Comparison of ENCODE assay signal across 13 cellular contexts in genomic region chr9:124262596-124263045, GRCh38. TPM values are rescaled to one million over a fixed set of nuclear protein-coding genes. Genes with fewer than 3 reads are reported as not detected.
DNase-seq lines count a peak whose midpoint lies in the region; ATAC-seq, FAIRE-seq and TF ChIP-seq lines count a peak whose summit lies in the region.
"Had no signal": no experiment of that assay in that cellular context is flagged by ENCODE, and none has a peak within 500 bp of the region (broad histone marks: within the 10 kb centered on the region; RNA-seq: fewer than 3 reads in every experiment).

No MANE protein-coding gene starts in this region.

- H3K9me3 Mint-ChIP-seq in dendritic cell treated with granulocyte-macrophage colony-stimulating factor and Interleukin-4, amounts not matched to agents 40 ng/mL and 50 ng/mL, for 4 days, result no peaks in the 10 kb centered on the region

- H3K4me2 ChIP-seq in IMR-90 (ENCODE audit: low read depth, low read length) (peak overlapping the region; percentile 54), neuronal stem cell (ENCODE audit: insufficient read depth, low read length, poor library complexity, severe bottlenecking) (peak overlapping the region; percentile 38)

- TF ChIP-seq CTCF in IMR-90 (conservative IDR thresholded peaks at IDR 0.05; ENCODE audit: low read depth, low read length), result no peak

- intact Hi-C loops in IMR-90 (cut with micrococcal nuclease), result loop anchor here (2.0 to 5.0 kb wide), 2 partner anchors 136 to 330 kb away; no protein-coding TSS in a partner anchor
- intact Hi-C loops in dendritic cell treated with granulocyte-macrophage colony-stimulating factor and Interleukin-4, amounts not matched to agents 40 ng/mL and 50 ng/mL, for 4 days (cut with micrococcal nuclease), result loop anchor here (5.0 kb wide), 1 partner anchor 135 kb away; no protein-coding TSS in a partner anchor

- peak overlapping the region; percentile 54; the same call in 1 of the 2 replicates for H2BK20ac ChIP-seq in IMR-90 (ENCODE audit: low read depth, low read length)

- no peaks in the 10 kb centered on the region for H3K27me3 Mint-ChIP-seq in dendritic cell treated with granulocyte-macrophage colony-stimulating factor and Interleukin-4, amounts not matched to agents 40 ng/mL and 50 ng/mL, for 4 days

- H2BK12ac ChIP-seq in neuronal stem cell (ENCODE audit: low read length), result no peak overlapping the region

- TF ChIP-seq RAD21 in IMR-90 (IDR thresholded peaks at IDR 0.05; ENCODE audit: low read length), result no peak

- H3K18ac ChIP-seq in IMR-90 (ENCODE audit: low read depth, low read length) (peak overlapping the region; percentile 59), neuronal stem cell (ENCODE audit: low read length) (peak overlapping the region; percentile 69)

- no peaks in the 10 kb centered on the region for H3K27me3 ChIP-seq in ACC112 (ENCODE audit: insufficient read depth, low read length)
- H3K27me3 ChIP-seq in IMR-90 (ENCODE audit: control insufficient read depth, insufficient read depth, low read length), result no peaks in the 10 kb centered on the region
- H3K27me3 ChIP-seq in neuronal stem cell (ENCODE audit: control insufficient read depth in 3 of 3, insufficient read depth in 3 of 3, low read depth in 1 of 3, low read length in 3 of 3), result no peaks in the 10 kb centered on the region

- H4K8ac ChIP-seq in IMR-90 (ENCODE audit: low read depth in 2 of 2, low read length in 2 of 2), result peak overlapping the region; percentile 41 to 87; a peak in 3 of 4 replicates
- no peak overlapping the region for H4K8ac ChIP-seq in neuronal stem cell (ENCODE audit: low read depth, low read length)

- H3K4me1 Mint-ChIP-seq in dendritic cell treated with granulocyte-macrophage colony-stimulating factor and Interleukin-4, amounts not matched to agents 40 ng/mL and 50 ng/mL, for 4 days (ENCODE audit: low read depth), result peaks cover 81% of the 10 kb centered on the region

- no peak for TF ChIP-seq POLR2A in IMR-90 (IDR thresholded peaks at IDR 0.05; ENCODE audit: low read depth, low read length)

- POLR2A ChIA-PET in IMR-90 (lab: Charles Lee; ENCODE audit: unreplicated experiment), result interaction anchor here (0.6 to 0.7 kb wide), 2 partner anchors 14 to 17 kb away, joined by 3 read pairs; no protein-coding TSS in a partner anchor

- H2AFZ ChIP-seq in ACC112 (ENCODE audit: low read length, unreplicated experiment) (no peak overlapping the region), IMR-90 (replicated peaks; ENCODE audit: low read length, poor library complexity) (no peak overlapping the region), neuronal stem cell (ENCODE audit: low read length) (no peak overlapping the region)

- peak overlapping the region; percentile 88 for H4K91ac ChIP-seq in IMR-90 (ENCODE audit: insufficient read depth, low read depth, low read length)
- H4K91ac ChIP-seq in neuronal stem cell (ENCODE audit: low read depth, low read length, poor library complexity), result no peak overlapping the region

- 0 out of 3 replicates have a peak overlapping the region, but pooled peaks have one; percentile 35 for H2BK15ac ChIP-seq in IMR-90 (ENCODE audit: low read depth, low read length)
- no peak overlapping the region for H2BK15ac ChIP-seq in neuronal stem cell (ENCODE audit: low read length)

- H3K23ac ChIP-seq in IMR-90 (ENCODE audit: low read depth, low read length), result peak overlapping the region; percentile 92
- no peak overlapping the region for H3K23ac ChIP-seq in neuronal stem cell (ENCODE audit: low read depth, low read length, poor library complexity)

- H3K36me3 ChIP-seq in ACC112 (ENCODE audit: insufficient read depth, low read length), result no peaks in the 10 kb centered on the region; the same call in 1 of the 2 replicates
- H3K36me3 ChIP-seq in IMR-90 (ENCODE audit: control insufficient read depth, insufficient read depth, low read length), result peaks cover 20% of the 10 kb centered on the region
- peaks cover 1 to 27% of the 10 kb centered on the region in 2 donors for H3K36me3 ChIP-seq in neuronal stem cell (replicated peaks in 1 of 2; ENCODE audit: control insufficient read depth in 2 of 2, insufficient read depth in 2 of 2, low read length in 2 of 2)

- H2AK9ac ChIP-seq in IMR-90 (replicated peaks; ENCODE audit: low read depth, low read length, poor library complexity), result peak overlapping the region; percentile 88

- H3K79me2 ChIP-seq in ACC112 (ENCODE audit: control insufficient read depth, insufficient read depth, low read length, unreplicated experiment), result peaks cover 95% of the 10 kb centered on the region

- H2AK5ac ChIP-seq in IMR-90 (ENCODE audit: low read depth, low read length), result peak overlapping the region; percentile 65
- H2AK5ac ChIP-seq in neuronal stem cell (ENCODE audit: low read depth, low read length), result no peak overlapping the region

- H3K36me3 Mint-ChIP-seq in dendritic cell treated with granulocyte-macrophage colony-stimulating factor and Interleukin-4, amounts not matched to agents 40 ng/mL and 50 ng/mL, for 4 days (ENCODE audit: low read depth), result peaks cover 75% of the 10 kb centered on the region

- dilution Hi-C loops in IMR-90 (cut with HindIII; ENCODE audit: low sequenced_read_pairs, unreplicated experiment), result no loop called here

- peak overlapping the region; percentile 90 for H3K27ac Mint-ChIP-seq in dendritic cell treated with granulocyte-macrophage colony-stimulating factor and Interleukin-4, amounts not matched to agents 40 ng/mL and 50 ng/mL, for 4 days

- H3K9me3 ChIP-seq in IMR-90 (ENCODE audit: control insufficient read depth, insufficient read depth, low read length) (no peaks in the 10 kb centered on the region), neuronal stem cell (replicated peaks in 1 of 2; ENCODE audit: control insufficient read depth in 2 of 2, insufficient read depth in 1 of 2, low read depth in 1 of 2, low read length in 2 of 2) (no peaks in the 10 kb centered on the region)

- peak overlapping the region; percentile 43 for H3K9ac ChIP-seq in IMR-90 (ENCODE audit: low read depth, low read length)
- H3K9ac ChIP-seq in neuronal stem cell (ENCODE audit: low read depth, low read length, poor library complexity), result no peak overlapping the region

- H3K79me1 ChIP-seq in IMR-90 (ENCODE audit: low read depth in 1 of 2, low read length in 2 of 2), result peaks cover 3 to 61% of the 10 kb centered on the region in 2 experiments; a peak in 3 of 4 replicates
- H3K79me1 ChIP-seq in neuronal stem cell (ENCODE audit: low read depth, low read length), result peaks cover 29% of the 10 kb centered on the region

- H2BK120ac ChIP-seq in IMR-90 (ENCODE audit: low read depth, low read length) (peak overlapping the region; percentile 91), neuronal stem cell (ENCODE audit: low read depth, low read length) (no peak overlapping the region)

- CTCF ChIA-PET in IMR-90 (lab: Yijun Ruan, JAX), result interaction anchor here (0.5 kb wide), 1 partner anchor 128 kb away, joined by 3 read pairs; no protein-coding TSS in a partner anchor

- H3K14ac ChIP-seq in IMR-90 (replicated peaks; ENCODE audit: low read depth, low read length) (peak overlapping the region; percentile 96), neuronal stem cell (ENCODE audit: low read length) (no peak overlapping the region)

- peaks cover 72% of the 10 kb centered on the region for H4K20me1 ChIP-seq in IMR-90 (ENCODE audit: insufficient read depth, low read length)

- 31% methylated on average over 7 of the region's 9 CpGs; no CpG with 5 or more reads in 1 of the 2 experiments for WGBS in IMR-90 (ENCODE audit: extremely low coverage in 2 of 2, insufficient read length in 1 of 2), 2 experiments
- no CpG with 5 or more reads among the region's 9 CpGs for WGBS in neuronal stem cell (ENCODE audit: extremely low coverage in 2 of 2, insufficient read length in 2 of 2, insufficient replicate concordance in 1 of 2), 2 donors

- peak; percentile 67 for DNase-seq in IMR-90
- peak; percentile 77 for DNase-seq in neuronal stem cell (ENCODE audit: low spot score)
- no peak for DNase-seq in RCC 7860 (ENCODE audit: low spot score)
- DNase-seq: activated CD4-positive, CD25-positive, alpha-beta regulatory T cell; activated naive CD4-positive, alpha-beta T cell treated with Interleukin-2 at 50 U/mL for 16 hours; NCI-H2171 had no signal

- H3K4me3 ChIP-seq in ACC112 (ENCODE audit: low read depth, low read length) (peak overlapping the region; percentile 76), IMR-90 (ENCODE audit: insufficient read depth, low read depth, low read length) (no peak overlapping the region), neuronal stem cell (ENCODE audit: low read length in 2 of 2) (no peak overlapping the region)

- H3K56ac ChIP-seq in IMR-90 (ENCODE audit: extremely low read depth, insufficient read depth, low read length), result 0 out of 2 replicates have a peak overlapping the region, but pooled peaks have one; percentile 5

- H3K9me1 ChIP-seq in IMR-90 (ENCODE audit: insufficient read depth, low read length), result peaks cover 44% of the 10 kb centered on the region

- no TSS peak for BruUV-seq in IMR-90 (replicated peaks; lab: Mats Ljungman, UMichigan)

- peak overlapping the region; percentile 100 for H2BK5ac ChIP-seq in IMR-90 (ENCODE audit: low read depth, low read length, poor library complexity, severe bottlenecking)
- no peak overlapping the region for H2BK5ac ChIP-seq in neuronal stem cell (ENCODE audit: low read length)

- peak; percentile 2; the same call in 1 of the 2 replicates for ATAC-seq in IMR-90 (ENCODE audit: low read depth)
- ATAC-seq in HG03571 (IDR thresholded peaks at IDR 0.05; ENCODE audit: unreplicated experiment), result no peak
- ATAC-seq in HG03280 (IDR thresholded peaks at IDR 0.05; ENCODE audit: unreplicated experiment), result no peak
- no peak for ATAC-seq in HG02884 (IDR thresholded peaks at IDR 0.05; ENCODE audit: unreplicated experiment)

- H3K4me1 ChIP-seq in ACC112 (ENCODE audit: control insufficient read depth, insufficient read depth, low read length, unreplicated experiment) (peaks cover 72% of the 10 kb centered on the region), IMR-90 (ENCODE audit: control insufficient read depth, insufficient read depth, low read length) (peaks cover 58% of the 10 kb centered on the region), neuronal stem cell (ENCODE audit: control insufficient read depth in 2 of 2, insufficient read depth in 1 of 2, low read depth in 1 of 2, low read length in 2 of 2) (peaks cover 53 to 56% of the 10 kb centered on the region in 2 donors)

- peak overlapping the region; percentile 94 for H3K4me3 Mint-ChIP-seq in dendritic cell treated with granulocyte-macrophage colony-stimulating factor and Interleukin-4, amounts not matched to agents 40 ng/mL and 50 ng/mL, for 4 days

- peak overlapping the region; percentile 99 for H3K27ac ChIP-seq in ACC112 (ENCODE audit: low read depth, low read length)
- H3K27ac ChIP-seq in IMR-90 (ENCODE audit: insufficient read depth, low read length), result peak overlapping the region; percentile 99
- peak overlapping the region; percentile 90 for H3K27ac ChIP-seq in neuronal stem cell (replicated peaks; ENCODE audit: low read length)
- H3K27ac ChIP-seq: C4-2B had no signal

- H4K5ac ChIP-seq in IMR-90 (ENCODE audit: low read depth, low read length), result peak overlapping the region; percentile 67

- H3K4ac ChIP-seq in IMR-90 (ENCODE audit: low read depth, low read length), result peak overlapping the region; percentile 99
- no peak overlapping the region for H3K4ac ChIP-seq in neuronal stem cell (ENCODE audit: low read length)

- no peak for FAIRE-seq in RCC 7860 (lab: Jason Lieb, UNC)
- FAIRE-seq: keratinocyte had no signal

- in situ Hi-C loops in IMR-90 (cut with MboI; ENCODE audit: low sequenced_read_pairs), result no loop called here

RNA-seq across cellular contexts. Expression of gene NEK6, which starts 4.9 kb away (rescaled TPM):
- total RNA-seq in IMR-90 (2012; rRNA removed), result 77.8 and 79.9 TPM in 2 replicates
- 110 and 112 TPM in 2 replicates for polyA plus RNA-seq in IMR-90 (2012; rRNA removed)
- polyA plus RNA-seq in IMR-90 (2012; cell fraction: cytosol; rRNA removed), result 55.9 and 71.1 TPM in 2 replicates
- polyA plus RNA-seq in IMR-90 (2012; cell fraction: nucleus; rRNA removed; ENCODE audit: low replicate concordance), result 133 and 147 TPM in 2 replicates
- 43.4 TPM for polyA plus RNA-seq in neuronal stem cell (2013, experiment 1 of 2)
- 43.4 TPM for polyA plus RNA-seq in neuronal stem cell (2013, experiment 2 of 2)
